ENCODE assay signal across 8 cellular contexts in genomic region chr15:75204340-75205063, GRCh38. TPM values are rescaled to one million over a fixed set of nuclear protein-coding genes. Genes with fewer than 3 reads are reported as not detected.
DNase-seq lines count a peak whose midpoint lies in the region; ATAC-seq and TF ChIP-seq lines count a peak whose summit lies in the region.

No MANE protein-coding gene starts in this region.

- TF ChIP-seq CTCF in AG09309 (IDR thresholded peaks at IDR 0.05; ENCODE audit: control insufficient read depth, insufficient read depth, low read depth, low read length, missing control alignments), result peak; percentile 99
- peak; percentile 96 for TF ChIP-seq CTCF in foreskin fibroblast (IDR thresholded peaks at IDR 0.05; ENCODE audit: low read depth, low read length)
- peak; percentile 97 for TF ChIP-seq CTCF in neutrophil (IDR thresholded peaks at IDR 0.05)
- peak in 6 of 7 experiments; percentile 57 to 98 (median 91) for TF ChIP-seq CTCF in stomach (IDR thresholded peaks at IDR 0.05)

- H3K27ac ChIP-seq in SJCRH30, result no peak overlapping the region
- peak overlapping the region; percentile 99 for H3K27ac ChIP-seq in neutrophil
- peak overlapping the region; percentile 18 to 98 (median 97) for H3K27ac ChIP-seq in stomach

- H3K4me1 ChIP-seq in SJCRH30 (peaks cover 21% of the 10 kb centered on the region), neutrophil (ENCODE audit: control insufficient read depth in 1 of 2, insufficient read depth in 1 of 2, low read depth in 1 of 2, low read length in 1 of 2) (peaks cover 43 to 50% of the 10 kb centered on the region in 2 experiments), stomach (peaks cover 36 to 83% (median 67%) of the 10 kb centered on the region in 4 donors)

- intact Hi-C loops in stomach (cut with DNase I; ENCODE audit: low total_unique reads), result loop anchor here (5.0 kb wide), 1 partner anchor 177 kb away; no protein-coding TSS in a partner anchor

- DNase-seq in AG09309 (ENCODE audit: low read depth) (peak; percentile 60), M059J (ENCODE audit: low read depth) (peak; percentile 84), SJCRH30 (peak; percentile 91 to 93), activated gamma-delta T cell treated with Interleukin-2 at 50 U/mL for 16 hours (peak; percentile 83), foreskin fibroblast (peak; percentile 89 to 97), stomach (peak; percentile 92)

- peaks cover 34% of the 10 kb centered on the region for H3K36me3 ChIP-seq in SJCRH30
- H3K36me3 ChIP-seq in neutrophil, result peaks cover 64% of the 10 kb centered on the region
- peaks cover 36 to 42% (median 40%) of the 10 kb centered on the region in 4 donors for H3K36me3 ChIP-seq in stomach

- no peaks in the 10 kb centered on the region for H3K9me3 ChIP-seq in SJCRH30 (replicated peaks)
- H3K9me3 ChIP-seq in neutrophil, result peaks cover 4% of the 10 kb centered on the region
- H3K9me3 ChIP-seq in stomach, result no peaks in the 10 kb centered on the region

- peak; percentile 26 for ATAC-seq in GM19025 (IDR thresholded peaks at IDR 0.05; ENCODE audit: low read depth, unreplicated experiment)

- 8 to 16% (median 11%) methylated on average over 7 to 10 of the region's 10 CpGs for WGBS in stomach, 5 donors

- H3K27me3 ChIP-seq in SJCRH30 (no peaks in the 10 kb centered on the region), neutrophil (no peaks in the 10 kb centered on the region), stomach (no peaks in the 10 kb centered on the region)

- no peak for TF ChIP-seq EP300 in stomach (IDR thresholded peaks at IDR 0.05)

- no peak for TF ChIP-seq POLR2A in stomach (IDR thresholded peaks at IDR 0.05)

- H3K4me3 ChIP-seq in AG09309 (ENCODE audit: control insufficient read depth, low read depth, low read length), result no peak overlapping the region
- H3K4me3 ChIP-seq in SJCRH30, result no peak overlapping the region
- peak overlapping the region; percentile 91 to 99 for H3K4me3 ChIP-seq in foreskin fibroblast (ENCODE audit: low read depth in 1 of 2, low read length in 2 of 2)
- peak overlapping the region; percentile 99 to 100 for H3K4me3 ChIP-seq in neutrophil (ENCODE audit: low read depth in 1 of 2, low read length in 1 of 2)
- H3K4me3 ChIP-seq in stomach, result peak overlapping the region in 2 of 4 donors; percentile 71 to 95

RNA-seq across cellular contexts. Expression of gene C15orf39, which starts 2.8 kb away (rescaled TPM):
- total RNA-seq in M059J (2014; rRNA removed; shearing (Covaris generic)), result 8.5 and 11.5 TPM in 2 replicates
- 19.6 and 21.1 TPM in 2 replicates for total RNA-seq in SJCRH30 (2014; rRNA removed; shearing (Covaris generic))
- total RNA-seq in stomach, result 10 to 100 TPM in 4 of 5 donors, 1 to 10 TPM in 1; 3.1 to 29.1 (median 15.2) TPM
- polyA plus RNA-seq in stomach, result 1 to 10 TPM; 6.4 to 7.5 (median 7.2) TPM

RNA-seq across cellular contexts. Expression of gene GOLGA6C, which starts 53.6 kb away (rescaled TPM):
- not detected in 2 replicates for total RNA-seq in M059J (2014; rRNA removed; shearing (Covaris generic))
- not detected in 2 replicates for total RNA-seq in SJCRH30 (2014; rRNA removed; shearing (Covaris generic))
- total RNA-seq in stomach, result not detected
- not detected for polyA plus RNA-seq in stomach

Comparison
In these comparisons a context has a peak if more than half of its experiments do, and no peak if none do; other contexts are left out.
1. H3K4me3 ChIP-seq: peak in foreskin fibroblast (2 of 2) and neutrophil (2 of 2); none in AG09309 (single experiment) and SJCRH30 (single experiment).
2. Peak in every context shown above with its lines, with median percentiles within 50 percentile points of each other: DNase-seq and CTCF ChIP-seq.